6 cellular contexts compared by ENCODE assay signal in the genomic region with DNA sequence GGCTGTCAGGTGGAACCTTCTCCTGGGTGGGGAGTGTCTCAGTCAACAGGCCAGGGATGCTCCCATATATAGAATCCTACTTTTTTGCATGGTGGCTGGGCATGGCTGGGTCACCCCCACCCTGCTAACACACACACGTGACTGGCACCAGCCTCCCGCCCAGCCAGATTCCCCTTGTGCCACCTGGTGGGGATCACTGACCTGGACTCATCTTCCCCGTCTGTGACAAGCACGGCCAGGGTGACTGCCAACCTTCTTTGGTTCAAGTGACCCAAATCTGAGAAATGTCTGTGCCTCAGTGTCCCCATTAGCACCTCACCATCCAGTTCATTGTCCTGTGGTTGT. TPM values are rescaled to one million over a fixed set of nuclear protein-coding genes. Genes with fewer than 3 reads are reported as not detected.
DNase-seq lines count a peak whose midpoint lies in the region; ATAC-seq lines count a peak whose summit lies in the region.

No MANE protein-coding gene starts in this region.

- no peaks in the 10 kb centered on the region for H3K9me3 ChIP-seq in duodenal mucosa (ENCODE audit: control insufficient read depth in 1 of 2, low read length in 2 of 2)

- no peaks in the 10 kb centered on the region for H3K27me3 ChIP-seq in duodenal mucosa (ENCODE audit: control insufficient read depth in 1 of 2, insufficient read depth in 2 of 2, low read length in 2 of 2)

- H3K27ac ChIP-seq in duodenal mucosa (ENCODE audit: low read depth, low read length), result peak overlapping the region; percentile 62

- H3K4me3 ChIP-seq in duodenal mucosa (ENCODE audit: low read depth in 1 of 2, low read length in 2 of 2), result peak overlapping the region; percentile 69 to 74

- CTCF ChIA-PET in activated naive CD4-positive, alpha-beta T cell treated with anti-CD3 and anti-CD28 coated beads, Interleukin-2, amount 10 ng/mL, durations not matched to agents 7 days and 5 days (lab: Charles Lee), result interaction anchor here (0.7 to 1.2 kb wide), 4 partner anchors 9 to 46 kb away, joined by 3 to 5 read pairs (median 4); a partner anchor contains a TSS

- H3K4me1 ChIP-seq in duodenal mucosa (ENCODE audit: control insufficient read depth in 1 of 2, insufficient read depth in 2 of 2, low read length in 2 of 2), result peaks cover 16 to 23% of the 10 kb centered on the region in 2 donors

- H3K36me3 Mint-ChIP-seq in activated naive CD4-positive, alpha-beta T cell treated with anti-CD3 and anti-CD28 coated beads, Interleukin-2, amount 10 ng/mL, durations not matched to agents 7 days and 5 days, result peaks cover 8% of the 10 kb centered on the region

- no peaks in the 10 kb centered on the region for H3K9me3 Mint-ChIP-seq in activated naive CD4-positive, alpha-beta T cell treated with anti-CD3 and anti-CD28 coated beads, Interleukin-2, amount 10 ng/mL, durations not matched to agents 7 days and 5 days

- H3K4me3 Mint-ChIP-seq in activated naive CD4-positive, alpha-beta T cell treated with anti-CD3 and anti-CD28 coated beads, Interleukin-2, amount 10 ng/mL, durations not matched to agents 7 days and 5 days, result peak overlapping the region; percentile 79

- H3K36me3 ChIP-seq in duodenal mucosa (ENCODE audit: control insufficient read depth in 1 of 2, insufficient read depth in 2 of 2, low read length in 2 of 2), result no peaks in the 10 kb centered on the region

- peak overlapping the region; percentile 39 to 51 for H3K9ac ChIP-seq in duodenal mucosa (ENCODE audit: low read depth in 1 of 2, low read length in 2 of 2)

- ATAC-seq in sciatic nerve (peak; percentile 31), HG03565 (IDR thresholded peaks at IDR 0.05; ENCODE audit: unreplicated experiment) (no peak)

- peaks cover 30% of the 10 kb centered on the region for H3K27me3 Mint-ChIP-seq in activated naive CD4-positive, alpha-beta T cell treated with anti-CD3 and anti-CD28 coated beads, Interleukin-2, amount 10 ng/mL, durations not matched to agents 7 days and 5 days

- no peak for DNase-seq in activated naive CD4-positive, alpha-beta T cell treated with anti-CD3 and anti-CD28 coated beads, Interleukin-2, amount 10 ng/mL, durations not matched to agents 7 days and 5 days
- no peak for DNase-seq in activated naive CD4-positive, alpha-beta T cell treated with anti-CD3 and anti-CD28 coated beads, Interleukin-2, amount 50 U/mL, for 16 hours
- DNase-seq in sciatic nerve (ENCODE audit: low spot score), result no peak
- no peak for DNase-seq in ureter (ENCODE audit: low spot score)

- intact Hi-C loops in sciatic nerve (cut with DNase I), result no loop called here

- peaks cover 52% of the 10 kb centered on the region for H3K4me1 Mint-ChIP-seq in activated naive CD4-positive, alpha-beta T cell treated with anti-CD3 and anti-CD28 coated beads, Interleukin-2, amount 10 ng/mL, durations not matched to agents 7 days and 5 days

- peak overlapping the region; percentile 74 for H3K27ac Mint-ChIP-seq in activated naive CD4-positive, alpha-beta T cell treated with anti-CD3 and anti-CD28 coated beads, Interleukin-2, amount 10 ng/mL, durations not matched to agents 7 days and 5 days

RNA-seq across cellular contexts. Expression of a gene that starts 1.0 kb away (rescaled TPM):
- 116 TPM for total RNA-seq in sciatic nerve
- 51.7 TPM for total RNA-seq in ureter

RNA-seq across cellular contexts. Expression of a gene that starts 15.0 kb away (rescaled TPM):
- total RNA-seq in sciatic nerve (44.2 TPM), ureter (55.2 TPM)

RNA-seq across cellular contexts. Expression of a gene that starts 41.0 kb away (rescaled TPM):
- total RNA-seq in sciatic nerve (2.4 TPM), ureter (3.0 TPM)

RNA-seq across cellular contexts. Expression of a gene that starts 52.9 kb away (rescaled TPM):
- 38.7 TPM for total RNA-seq in sciatic nerve
- total RNA-seq in ureter, result 52.0 TPM
